Comparison of ENCODE assay signal across 17 cellular contexts in the genomic region with DNA sequence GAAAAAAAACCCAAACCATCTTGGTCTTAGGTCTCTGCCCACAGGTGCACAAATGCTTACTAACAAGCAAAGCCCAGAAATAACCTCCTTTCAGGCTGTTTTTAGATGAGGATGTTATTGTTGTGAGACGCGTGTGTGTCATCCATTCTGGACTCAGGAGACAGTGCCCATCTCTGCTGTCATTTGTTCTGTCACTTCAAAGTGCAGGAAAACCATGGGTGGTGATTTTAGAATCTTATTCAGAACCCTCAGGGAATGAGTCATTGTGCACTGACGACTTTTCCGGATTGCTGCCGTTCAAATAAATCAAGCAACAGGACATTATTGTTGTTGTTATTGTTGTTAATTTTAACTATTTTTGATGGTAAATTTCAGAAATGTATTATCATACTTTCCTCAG.
DNase-seq lines count a peak whose midpoint lies in the region; ATAC-seq and TF ChIP-seq lines count a peak whose summit lies in the region.
"Had no signal": no experiment of that assay in that cellular context is flagged by ENCODE, and none has a peak within 500 bp of the region (broad histone marks: within the 10 kb centered on the region; RNA-seq: fewer than 3 reads in every experiment).

No MANE protein-coding gene starts in this region.

- H2AFZ ChIP-seq in mesenchymal stem cell (ENCODE audit: low read depth, low read length): no peak overlapping the region

- H3K27ac ChIP-seq in mesenchymal stem cell (ENCODE audit: low read length, poor library complexity, severe bottlenecking): no peak overlapping the region
- H3K27ac ChIP-seq: epithelial cell of prostate, psoas muscle, testis had no signal

- H3K27me3 ChIP-seq in mesenchymal stem cell (ENCODE audit: control insufficient read depth in 1 of 2, insufficient read depth in 1 of 2, low read length in 2 of 2) (no peaks in the 10 kb centered on the region), BE2C (no peaks in the 10 kb centered on the region)
- H3K27me3 ChIP-seq: testis had no signal

- ATAC-seq in activated CD4-positive, alpha-beta T cell treated with anti-CD3 and anti-CD28 coated beads for 36 hours: peak; percentile 96
- ATAC-seq in GM21526 (IDR thresholded peaks at IDR 0.05; ENCODE audit: low FRiP score, unreplicated experiment): no peak
- ATAC-seq: SK-N-SH treated with all-trans-retinoic acid at 6 μM for 48 hours had no signal

- H3K36me3 ChIP-seq in mesenchymal stem cell (ENCODE audit: control insufficient read depth in 1 of 2, insufficient read depth in 2 of 2, low read depth in 1 of 2, low read length in 2 of 2) (no peaks in the 10 kb centered on the region), BE2C (no peaks in the 10 kb centered on the region; the same call in 1 of the 2 replicates)
- H3K36me3 ChIP-seq: HAP-1 had no signal

- peaks cover 6% of the 10 kb centered on the region for H3K4me1 ChIP-seq in mesenchymal stem cell (ENCODE audit: control insufficient read depth, insufficient read depth, low read depth, low read length)
- H3K4me1 ChIP-seq in BE2C: no peaks in the 10 kb centered on the region
- H3K4me1 ChIP-seq: HAP-1, psoas muscle, testis had no signal

- CTCF ChIA-PET in activated CD4-positive, alpha-beta T cell treated with anti-CD3 and anti-CD28 coated beads for 36 hours (lab: Charles Lee): interaction anchor here (0.6 to 1.2 kb wide), 2 partner anchors 9 to 40 kb away, joined by 3 read pairs; no protein-coding TSS in a partner anchor

- H4K8ac ChIP-seq in mesenchymal stem cell (ENCODE audit: low read length): no peak overlapping the region

- WGBS in mesenchymal stem cell: 35% methylated on average over 4 of the region's 5 CpGs

- H3K4me1 Mint-ChIP-seq in activated CD4-positive, alpha-beta T cell treated with anti-CD3 and anti-CD28 coated beads for 36 hours: peaks cover 13% of the 10 kb centered on the region

- POLR2A ChIA-PET in activated CD4-positive, alpha-beta T cell treated with anti-CD3 and anti-CD28 coated beads for 36 hours (lab: Charles Lee): no interaction called here

- no peaks in the 10 kb centered on the region for H3K36me3 Mint-ChIP-seq in activated CD4-positive, alpha-beta T cell treated with anti-CD3 and anti-CD28 coated beads for 36 hours (ENCODE audit: low read depth)
- H3K36me3 Mint-ChIP-seq: IgD-negative memory B cell had no signal

- no peak overlapping the region for H2AK5ac ChIP-seq in mesenchymal stem cell (ENCODE audit: low read length, severe bottlenecking)

- no peak overlapping the region for H3K4me3 ChIP-seq in mesenchymal stem cell (ENCODE audit: insufficient read depth in 1 of 2, low read depth in 1 of 2, low read length in 2 of 2)
- H3K4me3 ChIP-seq in BE2C (ENCODE audit: low read depth, low read length): no peak overlapping the region
- H3K4me3 ChIP-seq: HAP-1, psoas muscle, testis had no signal

- no peak overlapping the region for H3K23ac ChIP-seq in mesenchymal stem cell (ENCODE audit: low read length in 2 of 2)

- no peak overlapping the region for H3K27ac Mint-ChIP-seq in activated CD4-positive, alpha-beta T cell treated with anti-CD3 and anti-CD28 coated beads for 36 hours
- H3K27ac Mint-ChIP-seq: IgD-negative memory B cell had no signal

- peaks cover 15% of the 10 kb centered on the region for H3K27me3 Mint-ChIP-seq in activated CD4-positive, alpha-beta T cell treated with anti-CD3 and anti-CD28 coated beads for 36 hours

- H3K9me3 Mint-ChIP-seq in activated CD4-positive, alpha-beta T cell treated with anti-CD3 and anti-CD28 coated beads for 36 hours (ENCODE audit: low read depth): no peaks in the 10 kb centered on the region
- H3K9me3 Mint-ChIP-seq: IgD-negative memory B cell had no signal

- H2BK120ac ChIP-seq in mesenchymal stem cell (ENCODE audit: low read depth, low read length): no peak overlapping the region

- H3K18ac ChIP-seq in mesenchymal stem cell (ENCODE audit: low read depth in 1 of 2, low read length in 2 of 2): no peak overlapping the region

- intact Hi-C loops in activated CD4-positive, alpha-beta T cell treated with anti-CD3 and anti-CD28 coated beads for 36 hours (cut with DNase I, micrococcal nuclease): no loop called here

- H3K9ac ChIP-seq in mesenchymal stem cell (ENCODE audit: low read length): no peak overlapping the region

- H4K91ac ChIP-seq in mesenchymal stem cell (ENCODE audit: low read length): no peak overlapping the region

- H3K14ac ChIP-seq in mesenchymal stem cell (ENCODE audit: low read length in 2 of 2): no peak overlapping the region

- H3K4me2 ChIP-seq in mesenchymal stem cell (ENCODE audit: low read length, poor library complexity, severe bottlenecking): no peak overlapping the region

- no peak overlapping the region for H3K4ac ChIP-seq in mesenchymal stem cell (ENCODE audit: low read depth in 1 of 2, low read length in 2 of 2)

- no peak overlapping the region for H2BK5ac ChIP-seq in mesenchymal stem cell (ENCODE audit: low read depth, low read length, poor library complexity, severe bottlenecking)

- H3K9me3 ChIP-seq in mesenchymal stem cell (ENCODE audit: control insufficient read depth, low read length) (peaks cover 5% of the 10 kb centered on the region), BE2C (0 out of 2 replicates have a peak, but pooled peaks cover 2% of the 10 kb centered on the region)
- H3K9me3 ChIP-seq: HAP-1, psoas muscle, testis had no signal

- no peak overlapping the region for H3K4me3 Mint-ChIP-seq in activated CD4-positive, alpha-beta T cell treated with anti-CD3 and anti-CD28 coated beads for 36 hours
- H3K4me3 Mint-ChIP-seq: IgD-negative memory B cell had no signal

- no peak overlapping the region for H2BK12ac ChIP-seq in mesenchymal stem cell (ENCODE audit: low read length in 2 of 2)

- no peak overlapping the region for H2BK15ac ChIP-seq in mesenchymal stem cell (ENCODE audit: low read depth, poor library complexity, severe bottlenecking)

- DNase-seq in activated CD4-positive, alpha-beta T cell treated with anti-CD3 and anti-CD28 coated beads for 36 hours: peak; percentile 22
- no peak for DNase-seq in activated CD4-positive, alpha-beta T cell treated with anti-CD3 and anti-CD28 coated beads, Interleukin-2, amount 50 U/mL, for 4 hours
- DNase-seq in ELR (ENCODE audit: low read depth): peak; percentile 64
- DNase-seq in activated CD4-positive, alpha-beta T cell treated with anti-CD3 and anti-CD28 coated beads, Interleukin-2, amount 50 U/mL, for 1 hour: peak; percentile 5
- DNase-seq in mesenchymal stem cell: peak; percentile 29
- DNase-seq in BE2C: no peak
- DNase-seq in kidney glomerular epithelial cell (lab: John Stamatoyannopoulos, UW): no peak
- DNase-seq: activated CD8-positive, alpha-beta memory T cell treated with anti-CD3 and anti-CD28 coated beads for 24 hours; DMS79 treated with DMSO at 0.1 percent for 48 hours; midbrain; psoas muscle; testis had no signal

- H3K79me1 ChIP-seq in mesenchymal stem cell (replicated peaks; ENCODE audit: low read length, poor library complexity, severe bottlenecking): no peaks in the 10 kb centered on the region

- TF ChIP-seq CTCF in BE2C (IDR thresholded peaks at IDR 0.05; ENCODE audit: low read depth, low read length): no peak

Comparison
In these comparisons a context has a peak if more than half of its experiments do, and no peak if none do; other contexts are left out.
1. DNase-seq: peak in activated CD4-positive, alpha-beta T cell treated with anti-CD3 and anti-CD28 coated beads for 36 hours (single experiment), ELR (single experiment), activated CD4-positive, alpha-beta T cell treated with anti-CD3 and anti-CD28 coated beads, Interleukin-2, amount 50 U/mL, for 1 hour (single experiment) and mesenchymal stem cell (single experiment); none in activated CD4-positive, alpha-beta T cell treated with anti-CD3 and anti-CD28 coated beads, Interleukin-2, amount 50 U/mL, for 4 hours (0 of 2), BE2C (single experiment) and kidney glomerular epithelial cell (single experiment).